In genomic region chr1:169741666-169742394, GRCh38 we compare ENCODE assay signal across 15 cellular contexts. TPM values are rescaled to one million over a fixed set of nuclear protein-coding genes. Genes with fewer than 3 reads are reported as not detected.
DNase-seq lines count a peak whose midpoint lies in the region; ATAC-seq and TF ChIP-seq lines count a peak whose summit lies in the region.
"Had no signal": no experiment of that assay in that cellular context is flagged by ENCODE, and none has a peak within 500 bp of the region (broad histone marks: within the 10 kb centered on the region; RNA-seq: fewer than 3 reads in every experiment).

No MANE protein-coding gene starts in this region.

- no peak overlapping the region for H3K27ac ChIP-seq in mesendoderm (ENCODE audit: low read depth, low read length)
- H3K27ac ChIP-seq in ovary: no peak overlapping the region
- H3K27ac ChIP-seq: BLaER1 had no signal

- no peaks in the 10 kb centered on the region for H3K79me2 ChIP-seq in mesendoderm (ENCODE audit: control insufficient read depth, insufficient read depth, low read length)

- peaks cover 21% of the 10 kb centered on the region for H3K27me3 Mint-ChIP-seq in chondrocyte (ENCODE audit: low read depth)

- H3K27ac Mint-ChIP-seq in chondrocyte (ENCODE audit: unreplicated experiment): no peak overlapping the region

- TF ChIP-seq POLR2A in ovary (IDR thresholded peaks at IDR 0.05): no peak

- no peaks in the 10 kb centered on the region for H3K9me3 ChIP-seq in ovary

- H3K4me2 ChIP-seq in mesendoderm (ENCODE audit: low read length): no peak overlapping the region
- H3K4me2 ChIP-seq: BLaER1 had no signal

- H3K4me3 Mint-ChIP-seq in chondrocyte (ENCODE audit: unreplicated experiment): no peak overlapping the region

- H3K4me3 ChIP-seq in mesendoderm (ENCODE audit: low read length): no peak overlapping the region
- H3K4me3 ChIP-seq in ovary: no peak overlapping the region
- H3K4me3 ChIP-seq: BLaER1 had no signal

- H3K4ac ChIP-seq in mesendoderm (ENCODE audit: low read depth, low read length): no peak overlapping the region

- H2BK120ac ChIP-seq in mesendoderm (ENCODE audit: low read depth, low read length): no peak overlapping the region

- no peak overlapping the region for H3K56ac ChIP-seq in mesendoderm (ENCODE audit: low read length)

- H3K9me3 Mint-ChIP-seq in chondrocyte (ENCODE audit: low read depth): peaks cover 7% of the 10 kb centered on the region

- peaks cover 28% of the 10 kb centered on the region for H3K4me1 Mint-ChIP-seq in chondrocyte (ENCODE audit: low read depth)

- WGBS in mesendoderm (ENCODE audit: extremely low coverage, insufficient coverage, low lambda C conversion rate): no CpG with 5 or more reads among the region's 6 CpGs
- WGBS in ovary, 3 donors: 75 to 80% (median 78%) methylated on average over 6 of the region's 6 CpGs

- no peaks in the 10 kb centered on the region for H3K36me3 ChIP-seq in mesendoderm (ENCODE audit: control insufficient read depth, insufficient read depth, low read length)
- no peaks in the 10 kb centered on the region for H3K36me3 ChIP-seq in ovary
- H3K36me3 ChIP-seq: BLaER1 had no signal

- no peak overlapping the region for H4K8ac ChIP-seq in mesendoderm (ENCODE audit: low read depth, low read length)

- H3K23ac ChIP-seq in mesendoderm (ENCODE audit: low read length): no peak overlapping the region

- no peak overlapping the region for H3K18ac ChIP-seq in mesendoderm (ENCODE audit: low read length)

- H4K5ac ChIP-seq in mesendoderm (ENCODE audit: low read length): no peak overlapping the region

- H2AK5ac ChIP-seq in mesendoderm (ENCODE audit: low read length): no peak overlapping the region

- H3K36me3 Mint-ChIP-seq in chondrocyte (ENCODE audit: low read depth): no peaks in the 10 kb centered on the region

- no peak for ATAC-seq in GM19023 (IDR thresholded peaks at IDR 0.05; ENCODE audit: unreplicated experiment)

- no peak for TF ChIP-seq CTCF in chondrocyte (IDR thresholded peaks at IDR 0.05)
- TF ChIP-seq CTCF in ovary (IDR thresholded peaks at IDR 0.05): no peak

- no peak for TF ChIP-seq EP300 in ovary (IDR thresholded peaks at IDR 0.05)

- DNase-seq in AG08396 (ENCODE audit: low spot score) (peak; percentile 54), HT-29 (ENCODE audit: low spot score) (peak; percentile 19), brain pericyte (ENCODE audit: low read depth, low spot score) (peak; percentile 77), mesendoderm (peak; percentile 6), chondrocyte (ENCODE audit: low spot score) (no peak), ovary (no peak)
- no peak for DNase-seq in activated CD4-positive, CD25-positive, alpha-beta regulatory T cell treated with anti-CD3 and anti-CD28 coated beads, Interleukin-2, amount 50 U/mL, for 72 hours
- DNase-seq: activated CD8-positive, alpha-beta memory T cell treated with anti-CD3 and anti-CD28 coated beads, Interleukin-2, amount 50 U/mL, for 48 hours; head of caudate nucleus; MV-4-11; NCI-H524; nucleus accumbens; SHP77 treated with DMSO at 0.1 percent for 48 hours had no signal

- H3K79me1 ChIP-seq in mesendoderm (ENCODE audit: low read length): no peaks in the 10 kb centered on the region

- intact Hi-C loops in ovary (cut with DNase I): no loop called here

- H3K4me1 ChIP-seq in mesendoderm (ENCODE audit: control insufficient read depth, low read depth, low read length) (no peaks in the 10 kb centered on the region), ovary (ENCODE audit: insufficient read depth) (no peaks in the 10 kb centered on the region)

- no peak overlapping the region for H3K9ac ChIP-seq in mesendoderm (ENCODE audit: low read length)
- H3K9ac ChIP-seq: BLaER1 had no signal

- H2BK5ac ChIP-seq in mesendoderm (ENCODE audit: low read length): no peak overlapping the region

- H3K27me3 ChIP-seq in mesendoderm (ENCODE audit: insufficient read depth, low read length, poor library complexity): no peaks in the 10 kb centered on the region
- no peaks in the 10 kb centered on the region for H3K27me3 ChIP-seq in ovary
- H3K27me3 ChIP-seq: BLaER1 had no signal

- H2BK15ac ChIP-seq in mesendoderm (replicated peaks; ENCODE audit: low read depth): no peak overlapping the region

RNA-seq across cellular contexts. Expression of gene SELE, which starts 8.0 kb away (rescaled TPM):
- not detected in 2 replicates for total RNA-seq in HT-29 (2014; rRNA removed; shearing (Covaris generic))
- polyA plus RNA-seq in mesendoderm (2013, experiment 1 of 2): not detected
- polyA plus RNA-seq in mesendoderm (2013, experiment 2 of 2): not detected
- not detected in 3 replicates for total RNA-seq in chondrocyte
- 10 to 100 TPM in 1 of 7 donors, 1 to 10 TPM in 4, under 1 TPM in 2; 0.58 to 16.9 (median 2.6) TPM for total RNA-seq in ovary
- 1 to 10 TPM; 1.7 to 2.9 TPM for polyA plus RNA-seq in ovary

RNA-seq across cellular contexts. Expression of gene SELL, which starts 30.4 kb away (rescaled TPM):
- total RNA-seq in HT-29 (2014; rRNA removed; shearing (Covaris generic)): 2.0 TPM in 1 of 2 replicates, not detected in the other
- polyA plus RNA-seq in mesendoderm (2013, experiment 1 of 2): 0.25 TPM
- 0.14 TPM for polyA plus RNA-seq in mesendoderm (2013, experiment 2 of 2)
- not detected in 3 replicates for total RNA-seq in chondrocyte
- 1 to 10 TPM in 4 of 7 donors, under 1 TPM in 3; 0.36 to 2.0 (median 1.2) TPM for total RNA-seq in ovary
- 10 to 100 TPM in 1 of 2 donors, under 1 TPM in 1; 0.42 to 11.0 TPM for polyA plus RNA-seq in ovary

RNA-seq across cellular contexts. Expression of gene METTL18, which starts 52.9 kb away (rescaled TPM):
- total RNA-seq in HT-29 (2014; rRNA removed; shearing (Covaris generic)): 2.2 and 3.2 TPM in 2 replicates
- 5.9 TPM for polyA plus RNA-seq in mesendoderm (2013, experiment 1 of 2)
- polyA plus RNA-seq in mesendoderm (2013, experiment 2 of 2): 6.0 TPM
- total RNA-seq in chondrocyte (3.7 to 5.3 TPM (median 4.5 TPM) in 3 replicates), ovary (1 to 10 TPM; 4.0 to 9.3 (median 7.4) TPM)
- 1 to 10 TPM; 7.8 to 9.5 TPM for polyA plus RNA-seq in ovary

Comparison
In these comparisons a context has a peak if more than half of its experiments do, and no peak if none do; other contexts are left out.
1. DNase-seq: peak in AG08396 (single experiment), HT-29 (single experiment), brain pericyte (single experiment) and mesendoderm (single experiment); none in chondrocyte (single experiment), activated CD4-positive, CD25-positive, alpha-beta regulatory T cell treated with anti-CD3 and anti-CD28 coated beads, Interleukin-2, amount 50 U/mL, for 72 hours (single experiment) and ovary (0 of 5).